Comparison of ENCODE assay signal across 8 cellular contexts in genomic region chr1:204446413-204447111, GRCh38. TPM values are rescaled to one million over a fixed set of nuclear protein-coding genes. Genes with fewer than 3 reads are reported as not detected.
DNase-seq lines count a peak whose midpoint lies in the region; ATAC-seq and TF ChIP-seq lines count a peak whose summit lies in the region.

No MANE protein-coding gene starts in this region.

- TF ChIP-seq CTCF in GM12865 (IDR thresholded peaks at IDR 0.05; ENCODE audit: insufficient read depth, low read depth, low read length, missing control alignments) (peak; percentile 83), right lobe of liver (IDR thresholded peaks at IDR 0.05) (peak; percentile 64 to 85 (median 84))

- no peak overlapping the region for H3K27ac ChIP-seq in right lobe of liver

- H3K36me3 ChIP-seq in right lobe of liver = peaks cover 0 to 2% (median 0%) of the 10 kb centered on the region in 4 donors

- no peaks in the 10 kb centered on the region for H3K27me3 ChIP-seq in right lobe of liver

- peaks cover 0 to 26% (median 9%) of the 10 kb centered on the region in 4 donors for H3K4me1 ChIP-seq in right lobe of liver

- TF ChIP-seq POLR2A in right lobe of liver (IDR thresholded peaks at IDR 0.05) = no peak

- peak; percentile 85 for DNase-seq in GM12865 (ENCODE audit: low read depth)
- peak; percentile 98 to 99 for DNase-seq in NCI-H524 (lab: John Stamatoyannopoulos, UW)
- DNase-seq in activated CD4-positive, alpha-beta T cell treated with anti-CD3 and anti-CD28 coated beads, Interleukin-2, amount 50 U/mL, for 24 hours (ENCODE audit: low read depth in 1 of 2, low spot score in 1 of 2) = peak; percentile 55 to 72
- DNase-seq in dedifferentiated amniotic fluid mesenchymal stem cell (ENCODE audit: extremely low spot score) = peak; percentile 20
- DNase-seq in right lobe of liver = peak; percentile 67 to 74 (median 72)
- peak; percentile 63 for DNase-seq in stimulated activated CD8-positive, alpha-beta memory T cell treated with anti-CD3 and anti-CD28 coated beads, Interleukin-12 subunit alpha, Interleukin-12 subunit beta, amount 100 ng/mL, for 1 hour (ENCODE audit: low read depth)

- intact Hi-C loops in right lobe of liver (cut with DNase I) = loop anchor here in 1 of 2 donors (5.0 kb wide), 1 partner anchor 46 kb away; the partner anchor contains the start of gene PIK3C2B

- 17% methylated on average over 1 of the region's 11 CpGs for WGBS in right lobe of liver (ENCODE audit: insufficient coverage, low coverage, low lambda C conversion rate, missing lambda C conversion rate)

- no peak overlapping the region for H3K4me3 ChIP-seq in GM12865 (ENCODE audit: low read depth, low read length)
- H3K4me3 ChIP-seq in right lobe of liver = no peak overlapping the region

- peak; percentile 82 for ATAC-seq in HG03354 (IDR thresholded peaks at IDR 0.05; ENCODE audit: poor library complexity, severe bottlenecking, unreplicated experiment)
- ATAC-seq in right lobe of liver = peak; percentile 70 to 76 (median 74)
- ATAC-seq in GM18873 (IDR thresholded peaks at IDR 0.05; ENCODE audit: low FRiP score, unreplicated experiment) = no peak

- no peaks in the 10 kb centered on the region for H3K9me3 ChIP-seq in right lobe of liver

RNA-seq across cellular contexts. Expression of gene PPP1R15B, which starts 34.9 kb away (rescaled TPM):
- 10 to 100 TPM; 28.6 to 43.6 (median 34.3) TPM for total RNA-seq in right lobe of liver

RNA-seq across cellular contexts. Expression of gene PIK3C2B, which starts 48.0 kb away (rescaled TPM):
- total RNA-seq in right lobe of liver = 10 to 100 TPM in 3 of 6 experiments, 1 to 10 TPM in 3; 7.6 to 18.5 (median 10.1) TPM

Comparison
In these comparisons a context has a peak if more than half of its experiments do, and no peak if none do; other contexts are left out.
1. DNase-seq: peak in every context shown above with its lines; median percentile 98 in NCI-H524; 85 in GM12865; 72 in right lobe of liver; 64 in activated CD4-positive, alpha-beta T cell treated with anti-CD3 and anti-CD28 coated beads, Interleukin-2, amount 50 U/mL, for 24 hours; 63 in stimulated activated CD8-positive, alpha-beta memory T cell treated with anti-CD3 and anti-CD28 coated beads, Interleukin-12 subunit alpha, Interleukin-12 subunit beta, amount 100 ng/mL, for 1 hour; 20 in dedifferentiated amniotic fluid mesenchymal stem cell.